Comparison of ENCODE assay signal across 21 cellular contexts in the genomic region with DNA sequence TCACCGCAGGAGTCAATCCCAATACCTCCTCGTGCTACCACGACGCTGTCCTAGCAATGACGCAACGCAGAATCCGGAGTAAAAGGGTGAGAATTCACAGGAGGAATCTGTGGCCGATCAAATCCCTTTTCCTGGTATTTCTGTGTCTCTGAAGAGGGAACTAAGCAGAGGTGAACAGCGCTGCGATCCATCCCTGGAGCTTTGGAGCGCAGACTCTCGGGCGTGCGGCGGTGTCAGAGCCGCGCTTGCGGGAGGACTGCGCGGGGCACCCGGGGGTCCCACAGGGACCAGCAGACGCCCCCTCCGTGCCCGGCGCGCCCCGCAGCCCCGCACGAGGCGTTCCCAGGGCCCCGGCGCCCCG. TPM values are rescaled to one million over a fixed set of nuclear protein-coding genes. Genes with fewer than 3 reads are reported as not detected.
A peak's percentile ranks its signal among the peaks of the same experiment; 100 is the strongest.
DNase-seq lines count a peak whose midpoint lies in the region; ATAC-seq and TF ChIP-seq lines count a peak whose summit lies in the region.
"Had no signal": no experiment of that assay in that cellular context is flagged by ENCODE, and none has a peak within 500 bp of the region (broad histone marks: within the 10 kb centered on the region; RNA-seq: fewer than 3 reads in every experiment).

No MANE protein-coding gene starts in this region.

- WGBS in esophagus muscularis mucosa, result 14% methylated on average over 31 of the region's 33 CpGs
- WGBS in psoas muscle, 3 donors, result 11 to 17% (median 12%) methylated on average over 18 to 33 of the region's 33 CpGs

- no peaks in the 10 kb centered on the region for H3K36me3 ChIP-seq in esophagus muscularis mucosa
- no peaks in the 10 kb centered on the region for H3K36me3 ChIP-seq in psoas muscle (ENCODE audit: insufficient read depth in 1 of 2, low read depth in 1 of 2)
- H3K36me3 ChIP-seq in osteoblast (ENCODE audit: insufficient read depth, low read length), result no peaks in the 10 kb centered on the region
- H3K36me3 ChIP-seq: left lung, SJSA1, uterus had no signal

- H3K4me2 ChIP-seq in osteoblast (ENCODE audit: insufficient read depth, low read length), result no peak overlapping the region

- peaks cover 22% of the 10 kb centered on the region for H3K36me3 Mint-ChIP-seq in natural killer cell
- H3K36me3 Mint-ChIP-seq in natural killer cell treated with Interleukin-12 subunit alpha and Interleukin-12 subunit beta and Interleukin-15 and Interleukin-18, amount 100 ng/mL, for 72 hours, result peaks cover 54% of the 10 kb centered on the region

- H3K27ac ChIP-seq in esophagus muscularis mucosa (replicated peaks in 1 of 4) (no peak overlapping the region), psoas muscle (no peak overlapping the region), osteoblast (ENCODE audit: low read depth, low read length) (no peak overlapping the region), foreskin keratinocyte (no peak overlapping the region)
- H3K27ac ChIP-seq: left lung, SJSA1, uterus had no signal

- no peak overlapping the region for H2AFZ ChIP-seq in osteoblast (ENCODE audit: low read length)

- H3K9me3 Mint-ChIP-seq in natural killer cell, result peaks cover 2 to 6% of the 10 kb centered on the region in 2 donors
- peaks cover 23% of the 10 kb centered on the region for H3K9me3 Mint-ChIP-seq in natural killer cell treated with Interleukin-12 subunit alpha and Interleukin-12 subunit beta and Interleukin-15 and Interleukin-18, amount 100 ng/mL, for 72 hours

- H3K4me1 Mint-ChIP-seq in natural killer cell, result peaks cover 13 to 15% of the 10 kb centered on the region in 2 donors
- peaks cover 0 to 25% of the 10 kb centered on the region in 2 donors for H3K4me1 Mint-ChIP-seq in natural killer cell treated with Interleukin-12 subunit alpha and Interleukin-12 subunit beta and Interleukin-15 and Interleukin-18, amount 100 ng/mL, for 72 hours (ENCODE audit: low read depth in 2 of 2)

- DNase-seq in natural killer cell (no peak), esophagus muscularis mucosa (ENCODE audit: extremely low spot score) (no peak), psoas muscle (no peak), NCI-H774 (lab: John Stamatoyannopoulos, UW) (no peak), osteoblast (ENCODE audit: insufficient read length, low spot score, missing footprints) (no peak), NCI-H1105 treated with DMSO at 0.1 percent for 48 hours (lab: John Stamatoyannopoulos, UW) (no peak), foreskin keratinocyte (no peak)
- no peak for DNase-seq in natural killer cell treated with Interleukin-12 subunit alpha and Interleukin-12 subunit beta and Interleukin-15 and Interleukin-18, amount 100 ng/mL, for 72 hours (ENCODE audit: low spot score)
- DNase-seq: activated CD8-positive, alpha-beta memory T cell treated with anti-CD3 and anti-CD28 coated beads for 24 hours; activated gamma-delta T cell treated with Interleukin-2 at 50 U/mL for 16 hours; activated T-cell treated with anti-CD3 and anti-CD28 coated beads, Interleukin-2, amount 50 U/mL, for 1 hour; GDM1; KG1; naive B cell; NCI-H146; NCI-H2171; NCI-H526; uterus had no signal

- peaks cover 26 to 44% of the 10 kb centered on the region in 2 donors for H3K27me3 Mint-ChIP-seq in natural killer cell (ENCODE audit: low read depth in 2 of 2)
- peaks cover 34 to 40% of the 10 kb centered on the region in 2 donors for H3K27me3 Mint-ChIP-seq in natural killer cell treated with Interleukin-12 subunit alpha and Interleukin-12 subunit beta and Interleukin-15 and Interleukin-18, amount 100 ng/mL, for 72 hours

- TF ChIP-seq EP300 in esophagus muscularis mucosa (IDR thresholded peaks at IDR 0.05), result no peak

- H3K79me2 ChIP-seq in osteoblast (ENCODE audit: insufficient read depth, low read length), result no peaks in the 10 kb centered on the region

- TF ChIP-seq POLR2A in esophagus muscularis mucosa (IDR thresholded peaks at IDR 0.05; ENCODE audit: low read depth), result no peak

- peak overlapping the region; percentile 37 for H3K4me3 Mint-ChIP-seq in natural killer cell
- no peak overlapping the region for H3K4me3 Mint-ChIP-seq in natural killer cell treated with Interleukin-12 subunit alpha and Interleukin-12 subunit beta and Interleukin-15 and Interleukin-18, amount 100 ng/mL, for 72 hours
- H3K4me3 Mint-ChIP-seq: dendritic cell treated with granulocyte-macrophage colony-stimulating factor and Interleukin-4, amounts not matched to agents 40 ng/mL and 50 ng/mL, for 4 days had no signal

- peaks cover 5 to 66% (median 20%) of the 10 kb centered on the region in 4 donors for H3K27me3 ChIP-seq in esophagus muscularis mucosa
- H3K27me3 ChIP-seq in psoas muscle (ENCODE audit: insufficient read depth in 3 of 3, low read length in 2 of 3), result peaks cover 4 to 45% (median 32%) of the 10 kb centered on the region in 3 donors
- peaks cover 25% of the 10 kb centered on the region for H3K27me3 ChIP-seq in osteoblast (ENCODE audit: insufficient read depth, low read length)
- peaks cover 44% of the 10 kb centered on the region for H3K27me3 ChIP-seq in foreskin keratinocyte
- H3K27me3 ChIP-seq: SJSA1 had no signal

- H3K4me1 ChIP-seq in esophagus muscularis mucosa (peaks cover 12 to 15% (median 15%) of the 10 kb centered on the region in 4 donors), psoas muscle (no peaks in the 10 kb centered on the region), osteoblast (ENCODE audit: insufficient read depth, low read length) (no peaks in the 10 kb centered on the region), foreskin keratinocyte (no peaks in the 10 kb centered on the region)
- H3K4me1 ChIP-seq: left lung, SJSA1, uterus had no signal

- intact Hi-C loops in natural killer cell (cut with micrococcal nuclease), result no loop called here
- intact Hi-C loops in esophagus muscularis mucosa (cut with DNase I), result no loop called here
- intact Hi-C loops in psoas muscle (cut with DNase I), result no loop called here

- H4K20me1 ChIP-seq in osteoblast (ENCODE audit: insufficient read depth, low read length), result no peaks in the 10 kb centered on the region

- ATAC-seq in natural killer cell, result no peak
- no peak for ATAC-seq in natural killer cell treated with Interleukin-12 subunit alpha and Interleukin-12 subunit beta and Interleukin-15 and Interleukin-18, amount 100 ng/mL, for 72 hours
- ATAC-seq in psoas muscle, result no peak
- no peak for ATAC-seq in foreskin keratinocyte
- ATAC-seq: left lung had no signal

- peak overlapping the region; percentile 50 to 59 (median 52) for H3K4me3 ChIP-seq in esophagus muscularis mucosa
- H3K4me3 ChIP-seq in psoas muscle, result peak overlapping the region; percentile 15
- H3K4me3 ChIP-seq in osteoblast (ENCODE audit: insufficient read depth, low read length), result no peak overlapping the region
- H3K4me3 ChIP-seq: left lung, SJSA1 had no signal

- peaks cover 0 to 21% (median 7%) of the 10 kb centered on the region in 4 donors for H3K9me3 ChIP-seq in esophagus muscularis mucosa
- peaks cover 19% of the 10 kb centered on the region for H3K9me3 ChIP-seq in psoas muscle
- peaks cover 11% of the 10 kb centered on the region for H3K9me3 ChIP-seq in osteoblast (ENCODE audit: low read depth, low read length)
- H3K9me3 ChIP-seq: SJSA1, uterus had no signal

- no peak for TF ChIP-seq CTCF in natural killer cell (IDR thresholded peaks at IDR 0.05)
- no peak for TF ChIP-seq CTCF in esophagus muscularis mucosa (IDR thresholded peaks at IDR 0.05)
- no peak for TF ChIP-seq CTCF in psoas muscle (IDR thresholded peaks at IDR 0.05)
- TF ChIP-seq CTCF in osteoblast (IDR thresholded peaks at IDR 0.05; ENCODE audit: extremely low read depth, low read depth, low read length), result no peak
- TF ChIP-seq CTCF in foreskin keratinocyte (conservative IDR thresholded peaks at IDR 0.05), result no peak

- no peak overlapping the region for H3K27ac Mint-ChIP-seq in natural killer cell
- H3K27ac Mint-ChIP-seq in natural killer cell treated with Interleukin-12 subunit alpha and Interleukin-12 subunit beta and Interleukin-15 and Interleukin-18, amount 100 ng/mL, for 72 hours, result no peak overlapping the region
- H3K27ac Mint-ChIP-seq: dendritic cell treated with granulocyte-macrophage colony-stimulating factor and Interleukin-4, amounts not matched to agents 40 ng/mL and 50 ng/mL, for 4 days; naive B cell had no signal

RNA-seq across cellular contexts. Expression of a gene that starts 17.2 kb away (rescaled TPM):
- 10 to 100 TPM in 2 of 3 donors, 1 to 10 TPM in 1; 7.9 to 16.1 (median 15.1) TPM for total RNA-seq in natural killer cell
- 10 to 100 TPM; 10.4 to 10.8 TPM for total RNA-seq in natural killer cell treated with Interleukin-12 subunit alpha and Interleukin-12 subunit beta and Interleukin-15 and Interleukin-18, amount 100 ng/mL, for 72 hours
- 10 to 100 TPM in 1 of 4 donors, 1 to 10 TPM in 3; 4.6 to 16.2 (median 5.7) TPM for total RNA-seq in esophagus muscularis mucosa
- 1 to 10 TPM in 3 of 4 donors, under 1 TPM in 1; 0.44 to 3.0 (median 1.3) TPM for total RNA-seq in psoas muscle
- 1 to 10 TPM in 1 of 3 donors, under 1 TPM in 2; 0.56 to 2.0 (median 0.72) TPM for polyA plus RNA-seq in psoas muscle
- 5.6 and 5.8 TPM in 2 replicates for total RNA-seq in osteoblast
- 5.7 and 7.6 TPM in 2 replicates for total RNA-seq in foreskin keratinocyte
- polyA plus RNA-seq in foreskin keratinocyte, result 1.1 and 1.4 TPM in 2 replicates

RNA-seq across cellular contexts. Expression of a gene that starts 53.9 kb away (rescaled TPM):
- total RNA-seq in natural killer cell, result 10 to 100 TPM; 23.0 to 91.2 (median 38.0) TPM
- total RNA-seq in natural killer cell treated with Interleukin-12 subunit alpha and Interleukin-12 subunit beta and Interleukin-15 and Interleukin-18, amount 100 ng/mL, for 72 hours, result 10 to 100 TPM; 12.0 to 33.4 TPM
- 10 to 100 TPM; 10.8 to 29.8 (median 15.7) TPM for total RNA-seq in esophagus muscularis mucosa
- total RNA-seq in psoas muscle, result 10 to 100 TPM in 1 of 4 donors, 1 to 10 TPM in 3; 7.4 to 13.0 (median 7.6) TPM
- 1 to 10 TPM; 2.1 to 4.5 (median 2.8) TPM for polyA plus RNA-seq in psoas muscle
- total RNA-seq in osteoblast, result 11.9 and 20.0 TPM in 2 replicates
- 7.5 and 8.1 TPM in 2 replicates for total RNA-seq in foreskin keratinocyte
- polyA plus RNA-seq in foreskin keratinocyte, result 2.5 and 2.8 TPM in 2 replicates
